ENCODE assay signal across 17 cellular contexts in genomic region chr1:30834249-30834648, GRCh38.
"Had no signal": no experiment of that assay in that cellular context is flagged by ENCODE, and none has a peak within 500 bp of the region (broad histone marks: within the 10 kb centered on the region; RNA-seq: fewer than 3 reads in every experiment).

No MANE protein-coding gene starts in this region.

- H3K4me3 Mint-ChIP-seq: activated B cell treated with CpG ODN at 0.5 μM for 24 hours; activated CD8-positive, alpha-beta T cell treated with anti-CD3 and anti-CD28 coated beads for 36 hours; activated T-helper 17 cell treated with anti-CD3 and anti-CD28 coated beads, Interleukin-2, amount 50 U/mL, for 72 hours; brain; endodermal cell; naive thymus-derived CD8-positive, alpha-beta T cell; stimulated activated naive CD8-positive, alpha-beta T cell treated with anti-CD3 and anti-CD28 coated beads, Interleukin-15, Interleukin-2, amounts not matched to agents 100 ng/mL and 50 ng/mL, for 24 hours had no signal

- DNase-seq: activated B cell treated with CpG ODN at 0.5 μM for 24 hours; activated CD4-positive, alpha-beta T cell treated with anti-CD3 and anti-CD28 coated beads for 48 hours; activated CD8-positive, alpha-beta T cell treated with anti-CD3 and anti-CD28 coated beads for 36 hours; activated naive CD4-positive, alpha-beta T cell; activated T-cell treated with anti-CD3 and anti-CD28 coated beads, Interleukin-2, amount 50 U/mL, for 1 hour; central memory CD4-positive, alpha-beta T cell; dorsolateral prefrontal cortex; endodermal cell; foreskin keratinocyte; glutamatergic neuron; lower lobe of right lung; naive thymus-derived CD8-positive, alpha-beta T cell; psoas muscle; right cardiac atrium had no signal

- H3K27ac Mint-ChIP-seq: activated B cell treated with CpG ODN at 0.5 μM for 24 hours; activated CD8-positive, alpha-beta T cell treated with anti-CD3 and anti-CD28 coated beads for 36 hours; activated T-helper 17 cell treated with anti-CD3 and anti-CD28 coated beads, Interleukin-2, amount 50 U/mL, for 72 hours; brain; endodermal cell; naive thymus-derived CD8-positive, alpha-beta T cell; stimulated activated naive CD8-positive, alpha-beta T cell treated with anti-CD3 and anti-CD28 coated beads, Interleukin-15, Interleukin-2, amounts not matched to agents 100 ng/mL and 50 ng/mL, for 24 hours had no signal

- H3K36me3 Mint-ChIP-seq: brain had no signal

- H3K4me1 Mint-ChIP-seq: activated B cell treated with CpG ODN at 0.5 μM for 24 hours; activated T-helper 17 cell treated with anti-CD3 and anti-CD28 coated beads, Interleukin-2, amount 50 U/mL, for 72 hours; naive thymus-derived CD8-positive, alpha-beta T cell had no signal

- ATAC-seq: activated CD8-positive, alpha-beta T cell treated with anti-CD3 and anti-CD28 coated beads for 36 hours; activated T-helper 17 cell treated with anti-CD3 and anti-CD28 coated beads, Interleukin-2, amount 50 U/mL, for 72 hours; foreskin keratinocyte; lower lobe of right lung; naive thymus-derived CD8-positive, alpha-beta T cell; psoas muscle; right cardiac atrium had no signal

- H3K9me3 Mint-ChIP-seq: activated CD8-positive, alpha-beta T cell treated with anti-CD3 and anti-CD28 coated beads for 36 hours; stimulated activated naive CD8-positive, alpha-beta T cell treated with anti-CD3 and anti-CD28 coated beads, Interleukin-15, Interleukin-2, amounts not matched to agents 100 ng/mL and 50 ng/mL, for 24 hours had no signal
